1 cellular context compared by ENCODE assay signal in the genomic region with DNA sequence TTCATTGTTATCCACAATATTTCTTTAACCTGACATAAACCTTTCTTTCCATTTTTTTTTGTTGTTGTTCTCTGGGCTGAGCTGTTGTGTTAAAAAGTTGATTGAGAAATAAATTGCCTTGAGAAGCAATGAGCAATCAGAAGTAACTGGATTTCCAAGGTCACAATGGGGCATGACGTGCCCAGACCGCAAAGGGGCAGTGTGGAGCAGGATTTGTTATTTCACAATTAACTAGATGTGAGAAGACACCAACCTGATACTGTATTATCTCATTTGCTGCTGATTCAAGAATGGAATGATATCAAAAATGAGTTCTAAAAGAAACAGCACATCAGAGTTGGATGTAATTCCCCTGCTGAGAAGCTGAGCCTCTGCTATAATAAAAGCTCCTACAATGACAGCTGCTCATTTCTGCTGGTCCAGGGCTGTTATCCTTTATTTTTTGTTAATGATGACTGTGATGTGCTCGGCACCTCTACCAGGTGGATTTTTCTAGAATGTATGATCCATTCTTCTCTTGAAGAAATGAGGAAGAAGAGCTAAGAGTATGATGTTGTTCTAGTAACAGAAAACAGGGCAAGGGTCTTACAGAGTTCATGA.
TF ChIP-seq lines count a peak whose summit lies in the region.

No MANE protein-coding gene starts in this region.

TF ChIP-seq in GM12878, 131 proteins besides CTCF, POLR2A, EP300 and RAD21 (continued from another document):
- TF ChIP-seq, protein P1, sequence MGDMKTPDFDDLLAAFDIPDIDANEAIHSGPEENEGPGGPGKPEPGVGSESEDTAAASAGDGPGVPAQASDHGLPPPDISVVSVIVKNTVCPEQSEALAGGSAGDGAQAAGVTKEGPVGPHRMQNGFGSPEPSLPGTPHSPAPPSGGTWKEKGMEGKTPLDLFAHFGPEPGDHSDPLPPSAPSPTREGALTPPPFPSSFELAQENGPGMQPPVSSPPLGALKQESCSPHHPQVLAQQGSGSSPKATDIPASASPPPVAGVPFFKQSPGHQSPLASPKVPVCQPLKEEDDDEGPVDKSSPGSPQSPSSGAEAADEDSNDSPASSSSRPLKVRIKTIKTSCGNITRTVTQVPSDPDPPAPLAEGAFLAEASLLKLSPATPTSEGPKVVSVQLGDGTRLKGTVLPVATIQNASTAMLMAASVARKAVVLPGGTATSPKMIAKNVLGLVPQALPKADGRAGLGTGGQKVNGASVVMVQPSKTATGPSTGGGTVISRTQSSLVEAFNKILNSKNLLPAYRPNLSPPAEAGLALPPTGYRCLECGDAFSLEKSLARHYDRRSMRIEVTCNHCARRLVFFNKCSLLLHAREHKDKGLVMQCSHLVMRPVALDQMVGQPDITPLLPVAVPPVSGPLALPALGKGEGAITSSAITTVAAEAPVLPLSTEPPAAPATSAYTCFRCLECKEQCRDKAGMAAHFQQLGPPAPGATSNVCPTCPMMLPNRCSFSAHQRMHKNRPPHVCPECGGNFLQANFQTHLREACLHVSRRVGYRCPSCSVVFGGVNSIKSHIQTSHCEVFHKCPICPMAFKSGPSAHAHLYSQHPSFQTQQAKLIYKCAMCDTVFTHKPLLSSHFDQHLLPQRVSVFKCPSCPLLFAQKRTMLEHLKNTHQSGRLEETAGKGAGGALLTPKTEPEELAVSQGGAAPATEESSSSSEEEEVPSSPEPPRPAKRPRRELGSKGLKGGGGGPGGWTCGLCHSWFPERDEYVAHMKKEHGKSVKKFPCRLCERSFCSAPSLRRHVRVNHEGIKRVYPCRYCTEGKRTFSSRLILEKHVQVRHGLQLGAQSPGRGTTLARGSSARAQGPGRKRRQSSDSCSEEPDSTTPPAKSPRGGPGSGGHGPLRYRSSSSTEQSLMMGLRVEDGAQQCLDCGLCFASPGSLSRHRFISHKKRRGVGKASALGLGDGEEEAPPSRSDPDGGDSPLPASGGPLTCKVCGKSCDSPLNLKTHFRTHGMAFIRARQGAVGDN (IDR thresholded peaks at IDR 0.05) = no peak
- TF ChIP-seq MTA3 (IDR thresholded peaks at IDR 0.05; ENCODE audit: borderline replicate concordance, low read length) (no peak), CBX3 (IDR thresholded peaks at IDR 0.05; ENCODE audit: borderline replicate concordance, low read depth) (no peak), EZH2 (IDR thresholded peaks at IDR 0.05; ENCODE audit: borderline replicate concordance, control insufficient read depth, low read depth, low read length) (no peak), RELB (IDR thresholded peaks at IDR 0.05; ENCODE audit: low read depth) (no peak), MYC (IDR thresholded peaks at IDR 0.05; ENCODE audit: insufficient read depth, insufficient read length, insufficient replicate concordance, low read length, severe bottlenecking) (no peak), BCL3 (IDR thresholded peaks at IDR 0.05; ENCODE audit: borderline replicate concordance, insufficient read depth, low read depth, low read length, poor library complexity, severe bottlenecking) (no peak), SMC3 (IDR thresholded peaks at IDR 0.05; ENCODE audit: borderline replicate concordance, low read length) (peak; percentile 28; the same call in 1 of the 2 replicates), RAD51 (IDR thresholded peaks at IDR 0.05) (no peak), HDAC2 (IDR thresholded peaks at IDR 0.05) (no peak), CREM (IDR thresholded peaks at IDR 0.05; ENCODE audit: low read depth) (peak; percentile 29; the same call in 1 of the 2 replicates), SREBF2 (IDR thresholded peaks at IDR 0.05; ENCODE audit: low read length) (no peak), MXI1 (IDR thresholded peaks at IDR 0.05; ENCODE audit: low read depth, low read length) (no peak)
